Comparison of ENCODE assay signal across 37 cellular contexts in the genomic region with DNA sequence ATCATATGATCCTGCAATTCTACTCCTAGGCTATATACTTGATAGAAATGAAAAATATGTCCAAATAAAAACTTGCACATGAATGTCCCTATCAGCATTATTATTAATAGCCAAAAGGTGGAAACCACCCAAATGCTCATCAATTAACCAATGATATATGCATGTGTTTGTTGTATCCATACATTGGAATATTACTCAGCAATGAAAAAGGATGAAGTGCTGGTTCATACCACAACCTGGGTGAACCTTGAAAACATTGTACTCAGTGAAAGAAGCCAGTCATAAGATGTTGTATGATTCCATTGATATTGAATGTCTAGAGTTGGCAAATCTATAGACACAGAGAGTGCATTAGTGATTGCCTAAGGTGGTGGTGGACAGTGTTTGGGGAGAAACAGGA.
"Had no signal": no experiment of that assay in that cellular context is flagged by ENCODE, and none has a peak within 500 bp of the region (broad histone marks: within the 10 kb centered on the region; RNA-seq: fewer than 3 reads in every experiment).

No MANE protein-coding gene starts in this region.

- H3K4me3 Mint-ChIP-seq: activated B cell treated with CpG ODN at 0.5 μM for 24 hours; activated CD4-positive, alpha-beta memory T cell treated with anti-CD3 and anti-CD28 coated beads for 36 hours; activated CD4-positive, alpha-beta T cell treated with anti-CD3 and anti-CD28 coated beads for 36 hours; activated CD8-positive, alpha-beta T cell treated with anti-CD3 and anti-CD28 coated beads for 36 hours; activated naive CD4-positive, alpha-beta T cell treated with anti-CD3 and anti-CD28 coated beads for 36 hours; activated naive CD8-positive, alpha-beta T cell treated with anti-CD3 and anti-CD28 coated beads for 36 hours; activated T-cell treated with anti-CD3 and anti-CD28 coated beads, Interleukin-2, amount 50 U/mL, for 4 hours; activated T-cell treated with anti-CD3 and anti-CD28 coated beads, Interleukin-2, amount 50 U/mL, for 72 hours; activated T-helper 1 cell treated with anti-CD3 and anti-CD28 coated beads, Interleukin-12 subunit alpha, Interleukin-12 subunit beta, Interleukin-2, Interleukin-4 antibody, amounts not matched to agents 30 ng/mL and 10 ng/mL and 1 ng/mL, durations not matched to agents 14 hours and 24 hours and 36 hours; activated T-helper 17 cell treated with anti-CD3 and anti-CD28 coated beads, Interleukin-2, amount 50 U/mL, for 72 hours; T-helper 1 cell treated with Interleukin-12 subunit alpha and Interleukin-12 subunit beta and Interleukin-4 antibody, amounts not matched to agents 30 μg/mL and 1 μg/mL, for 36 hours; T-helper 2 cell treated with Interferon-gamma antibody and Interleukin-4, amounts not matched to agents 5 μg/mL and 100 μg/mL, for 36 hours had no signal

- H3K27ac Mint-ChIP-seq: activated B cell treated with CpG ODN at 0.5 μM for 24 hours; activated CD4-positive, alpha-beta memory T cell treated with anti-CD3 and anti-CD28 coated beads for 36 hours; activated CD4-positive, alpha-beta T cell treated with anti-CD3 and anti-CD28 coated beads for 36 hours; activated CD8-positive, alpha-beta T cell treated with anti-CD3 and anti-CD28 coated beads for 36 hours; activated naive CD4-positive, alpha-beta T cell treated with anti-CD3 and anti-CD28 coated beads for 36 hours; activated naive CD4-positive, alpha-beta T cell treated with anti-CD3 and anti-CD28 coated beads, Interleukin-2, amount 50 U/mL, for 72 hours; activated naive CD8-positive, alpha-beta T cell treated with anti-CD3 and anti-CD28 coated beads for 36 hours; activated T-cell treated with anti-CD3 and anti-CD28 coated beads, Interleukin-2, amount 50 U/mL, for 72 hours; activated T-helper 1 cell treated with anti-CD3 and anti-CD28 coated beads, Interleukin-12 subunit alpha, Interleukin-12 subunit beta, Interleukin-2, Interleukin-4 antibody, amounts not matched to agents 30 ng/mL and 10 ng/mL and 1 ng/mL, durations not matched to agents 14 hours and 24 hours and 36 hours; activated T-helper 17 cell treated with anti-CD3 and anti-CD28 coated beads, Interleukin-2, amount 50 U/mL, for 72 hours; T-helper 1 cell treated with Interleukin-12 subunit alpha and Interleukin-12 subunit beta and Interleukin-4 antibody, amounts not matched to agents 30 μg/mL and 1 μg/mL, for 36 hours; T-helper 2 cell treated with Interferon-gamma antibody and Interleukin-4, amounts not matched to agents 5 μg/mL and 100 μg/mL, for 36 hours had no signal

- H3K36me3 Mint-ChIP-seq: activated CD4-positive, alpha-beta memory T cell treated with anti-CD3 and anti-CD28 coated beads for 36 hours; activated naive CD4-positive, alpha-beta T cell treated with anti-CD3 and anti-CD28 coated beads, Interleukin-2, amount 50 U/mL, for 72 hours; activated naive CD8-positive, alpha-beta T cell treated with anti-CD3 and anti-CD28 coated beads for 36 hours had no signal

- FAIRE-seq: astrocyte, TTC549 had no signal

- H3K4me3 ChIP-seq: adrenal gland, body of pancreas, breast epithelium had no signal

- H3K27me3 ChIP-seq: adrenal gland, body of pancreas, brain microvascular endothelial cell, breast epithelium had no signal

- H3K9me3 ChIP-seq: adrenal gland, body of pancreas, breast epithelium had no signal

- H3K36me3 ChIP-seq: adrenal gland, brain microvascular endothelial cell, breast epithelium had no signal

- H3K9me3 Mint-ChIP-seq: activated T-helper 1 cell treated with anti-CD3 and anti-CD28 coated beads, Interleukin-12 subunit alpha, Interleukin-12 subunit beta, Interleukin-2, Interleukin-4 antibody, amounts not matched to agents 30 ng/mL and 10 ng/mL and 1 ng/mL, durations not matched to agents 14 hours and 24 hours and 36 hours; activated T-helper 17 cell treated with anti-CD3 and anti-CD28 coated beads, Interleukin-2, amount 50 U/mL, for 72 hours; T-helper 2 cell treated with Interferon-gamma antibody and Interleukin-4, amounts not matched to agents 5 μg/mL and 100 μg/mL, for 36 hours had no signal

- DNase-seq: activated B cell treated with CpG ODN at 0.5 μM for 24 hours; activated CD4-positive, alpha-beta memory T cell treated with anti-CD3 and anti-CD28 coated beads for 36 hours; activated CD4-positive, alpha-beta T cell treated with anti-CD3 and anti-CD28 coated beads for 36 hours; activated CD4-positive, alpha-beta T cell treated with anti-CD3 and anti-CD28 coated beads for 48 hours; activated CD4-positive, alpha-beta T cell treated with anti-CD3 and anti-CD28 coated beads, Interleukin-2, amount 50 U/mL, for 1 hour; activated CD4-positive, alpha-beta T cell treated with anti-CD3 and anti-CD28 coated beads, Interleukin-2, amount 50 U/mL, for 4 hours; activated CD4-positive, CD25-positive, alpha-beta regulatory T cell treated with anti-CD3 and anti-CD28 coated beads, Interleukin-2, amount 50 U/mL, for 72 hours; activated CD8-positive, alpha-beta memory T cell treated with anti-CD3 and anti-CD28 coated beads, Interleukin-2, amount 50 U/mL, for 4 hours; activated CD8-positive, alpha-beta T cell treated with anti-CD3 and anti-CD28 coated beads for 36 hours; activated effector memory CD4-positive, alpha-beta T cell treated with anti-CD3 and anti-CD28 coated beads, Interleukin-2, amount 50 U/mL, for 16 hours; activated gamma-delta T cell treated with Interleukin-2 at 50 U/mL for 16 hours; activated naive CD4-positive, alpha-beta T cell; activated naive CD4-positive, alpha-beta T cell treated with anti-CD3 and anti-CD28 coated beads for 36 hours; activated naive CD4-positive, alpha-beta T cell treated with anti-CD3 and anti-CD28 coated beads, Interleukin-2, amount 50 U/mL, for 16 hours; activated naive CD8-positive, alpha-beta T cell treated with anti-CD3 and anti-CD28 coated beads for 36 hours; activated T-cell treated with anti-CD3 and anti-CD28 coated beads for 4 hours; activated T-cell treated with anti-CD3 and anti-CD28 coated beads, Interleukin-2, amount 50 U/mL, for 1 hour; activated T-cell treated with anti-CD3 and anti-CD28 coated beads, Interleukin-2, amount 50 U/mL, for 4 hours; activated T-cell treated with anti-CD3 and anti-CD28 coated beads, Interleukin-2, amount 50 U/mL, for 72 hours; adrenal gland; amniotic stem cell; aorta; body of pancreas; brain microvascular endothelial cell; central memory CD4-positive, alpha-beta T cell; T-helper 1 cell; T-helper 2 cell; T-helper 9 cell had no signal

- H3K4me1 ChIP-seq: adrenal gland, body of pancreas, breast epithelium had no signal

- H3K4me1 Mint-ChIP-seq: activated B cell treated with CpG ODN at 0.5 μM for 24 hours; activated CD4-positive, alpha-beta T cell treated with anti-CD3 and anti-CD28 coated beads for 36 hours; activated naive CD8-positive, alpha-beta T cell treated with anti-CD3 and anti-CD28 coated beads for 36 hours; activated T-helper 17 cell treated with anti-CD3 and anti-CD28 coated beads, Interleukin-2, amount 50 U/mL, for 72 hours had no signal

- H3K27ac ChIP-seq: adrenal gland, body of pancreas, brain microvascular endothelial cell, breast epithelium, VCaP had no signal

- H3K27me3 Mint-ChIP-seq: activated B cell treated with CpG ODN at 0.5 μM for 24 hours; activated CD4-positive, alpha-beta memory T cell treated with anti-CD3 and anti-CD28 coated beads for 36 hours; activated CD4-positive, alpha-beta T cell treated with anti-CD3 and anti-CD28 coated beads for 36 hours; activated CD8-positive, alpha-beta T cell treated with anti-CD3 and anti-CD28 coated beads for 36 hours; activated naive CD8-positive, alpha-beta T cell treated with anti-CD3 and anti-CD28 coated beads for 36 hours; activated T-helper 17 cell treated with anti-CD3 and anti-CD28 coated beads, Interleukin-2, amount 50 U/mL, for 72 hours had no signal
